ENCODE assay signal across 16 cellular contexts in genomic region chr1:156544592-156545102, GRCh38. TPM values are rescaled to one million over a fixed set of nuclear protein-coding genes. Genes with fewer than 3 reads are reported as not detected.
DNase-seq lines count a peak whose midpoint lies in the region; ATAC-seq and TF ChIP-seq lines count a peak whose summit lies in the region.
"Had no signal": no experiment of that assay in that cellular context is flagged by ENCODE, and none has a peak within 500 bp of the region (broad histone marks: within the 10 kb centered on the region; RNA-seq: fewer than 3 reads in every experiment).

No MANE protein-coding gene starts in this region.

- H3K27me3 Mint-ChIP-seq in activated T-helper 17 cell treated with anti-CD3 and anti-CD28 coated beads, Interleukin-2, amount 50 U/mL, for 72 hours = no peaks in the 10 kb centered on the region
- no peaks in the 10 kb centered on the region for H3K27me3 Mint-ChIP-seq in neural crest cell (ENCODE audit: low read depth)
- peaks cover 1% of the 10 kb centered on the region for H3K27me3 Mint-ChIP-seq in endothelial cell (ENCODE audit: unreplicated experiment)
- H3K27me3 Mint-ChIP-seq: CD4-positive, CD25-positive, alpha-beta regulatory T cell had no signal

- no peak for TF ChIP-seq CTCF in neural crest cell (conservative IDR thresholded peaks at IDR 0.05)
- no peak for TF ChIP-seq CTCF in endothelial cell (IDR thresholded peaks at IDR 0.05; ENCODE audit: unreplicated experiment)

- no peaks in the 10 kb centered on the region for H3K4me1 Mint-ChIP-seq in activated T-helper 17 cell treated with anti-CD3 and anti-CD28 coated beads, Interleukin-2, amount 50 U/mL, for 72 hours
- H3K4me1 Mint-ChIP-seq in neural crest cell (no peaks in the 10 kb centered on the region), endothelial cell (ENCODE audit: unreplicated experiment) (peaks cover 26% of the 10 kb centered on the region)
- H3K4me1 Mint-ChIP-seq in stimulated activated effector memory CD8-positive, alpha-beta T cell treated with anti-CD3 and anti-CD28 coated beads, Interleukin-12 subunit alpha, Interleukin-12 subunit beta, amount 100 ng/mL, for 72 hours = no peaks in the 10 kb centered on the region
- H3K4me1 Mint-ChIP-seq: CD4-positive, CD25-positive, alpha-beta regulatory T cell had no signal

- DNase-seq in Ammon's horn (ENCODE audit: low spot score) (peak; percentile 30), neural crest cell (ENCODE audit: low read depth, low spot score) (no peak), endothelial cell (ENCODE audit: low spot score) (no peak)
- no peak for DNase-seq in stimulated activated effector memory CD8-positive, alpha-beta T cell treated with anti-CD3 and anti-CD28 coated beads, Interleukin-12 subunit alpha, Interleukin-12 subunit beta, amount 100 ng/mL, for 72 hours (ENCODE audit: low spot score in 2 of 2)
- DNase-seq in stimulated activated CD4-positive, alpha-beta T cell treated with anti-CD3 and anti-CD28 coated beads, Interleukin-1b, Interleukin-23, amount 100 ng/mL, for 48 hours = no peak
- DNase-seq: 8988T; AML-193; CD4-positive, CD25-positive, alpha-beta regulatory T cell; DMS53; GF-D8; HCEC 1CT; IMR-90 had no signal

- peak overlapping the region; percentile 37 for H3K27ac Mint-ChIP-seq in activated T-helper 17 cell treated with anti-CD3 and anti-CD28 coated beads, Interleukin-2, amount 50 U/mL, for 72 hours
- H3K27ac Mint-ChIP-seq in neural crest cell (ENCODE audit: unreplicated experiment) (peak overlapping the region; percentile 36), endothelial cell (ENCODE audit: unreplicated experiment) (no peak overlapping the region)
- H3K27ac Mint-ChIP-seq in stimulated activated effector memory CD8-positive, alpha-beta T cell treated with anti-CD3 and anti-CD28 coated beads, Interleukin-12 subunit alpha, Interleukin-12 subunit beta, amount 100 ng/mL, for 72 hours = peak overlapping the region; percentile 10

- H3K36me3 Mint-ChIP-seq in activated T-helper 17 cell treated with anti-CD3 and anti-CD28 coated beads, Interleukin-2, amount 50 U/mL, for 72 hours (ENCODE audit: low read depth) = no peaks in the 10 kb centered on the region
- H3K36me3 Mint-ChIP-seq in neural crest cell (ENCODE audit: low read depth) (peaks cover 8% of the 10 kb centered on the region), endothelial cell (ENCODE audit: low read depth, unreplicated experiment) (peaks cover 12% of the 10 kb centered on the region)
- no peaks in the 10 kb centered on the region for H3K36me3 Mint-ChIP-seq in stimulated activated effector memory CD8-positive, alpha-beta T cell treated with anti-CD3 and anti-CD28 coated beads, Interleukin-12 subunit alpha, Interleukin-12 subunit beta, amount 100 ng/mL, for 72 hours
- H3K36me3 Mint-ChIP-seq: CD4-positive, CD25-positive, alpha-beta regulatory T cell had no signal

- H3K9me3 Mint-ChIP-seq in activated T-helper 17 cell treated with anti-CD3 and anti-CD28 coated beads, Interleukin-2, amount 50 U/mL, for 72 hours = no peaks in the 10 kb centered on the region
- H3K9me3 Mint-ChIP-seq in neural crest cell (no peaks in the 10 kb centered on the region), endothelial cell (ENCODE audit: unreplicated experiment) (no peaks in the 10 kb centered on the region)
- H3K9me3 Mint-ChIP-seq in stimulated activated effector memory CD8-positive, alpha-beta T cell treated with anti-CD3 and anti-CD28 coated beads, Interleukin-12 subunit alpha, Interleukin-12 subunit beta, amount 100 ng/mL, for 72 hours = no peaks in the 10 kb centered on the region
- H3K9me3 Mint-ChIP-seq: CD4-positive, CD25-positive, alpha-beta regulatory T cell had no signal

- ATAC-seq in activated T-helper 17 cell treated with anti-CD3 and anti-CD28 coated beads, Interleukin-2, amount 50 U/mL, for 72 hours (replicated peaks) = no peak
- no peak for ATAC-seq in stimulated activated effector memory CD8-positive, alpha-beta T cell treated with anti-CD3 and anti-CD28 coated beads, Interleukin-12 subunit alpha, Interleukin-12 subunit beta, amount 100 ng/mL, for 72 hours
- ATAC-seq in HG03457 (IDR thresholded peaks at IDR 0.05; ENCODE audit: unreplicated experiment) = no peak

- H3K4me3 Mint-ChIP-seq in activated T-helper 17 cell treated with anti-CD3 and anti-CD28 coated beads, Interleukin-2, amount 50 U/mL, for 72 hours = no peak overlapping the region
- H3K4me3 Mint-ChIP-seq in neural crest cell (no peak overlapping the region), endothelial cell (ENCODE audit: unreplicated experiment) (no peak overlapping the region)
- no peak overlapping the region for H3K4me3 Mint-ChIP-seq in stimulated activated effector memory CD8-positive, alpha-beta T cell treated with anti-CD3 and anti-CD28 coated beads, Interleukin-12 subunit alpha, Interleukin-12 subunit beta, amount 100 ng/mL, for 72 hours
- H3K4me3 Mint-ChIP-seq: CD4-positive, CD25-positive, alpha-beta regulatory T cell had no signal

RNA-seq across cellular contexts. Expression of gene IQGAP3, which starts 27.7 kb away (rescaled TPM):
- 1 to 10 TPM; 8.7 to 9.4 TPM for total RNA-seq in activated T-helper 17 cell treated with anti-CD3 and anti-CD28 coated beads, Interleukin-2, amount 50 U/mL, for 72 hours
- total RNA-seq in neural crest cell (43.1 and 43.5 TPM in 2 replicates), endothelial cell (ENCODE audit: unreplicated experiment) (13.1 TPM)

RNA-seq across cellular contexts. Expression of gene TTC24, which starts 34.9 kb away (rescaled TPM):
- total RNA-seq in activated T-helper 17 cell treated with anti-CD3 and anti-CD28 coated beads, Interleukin-2, amount 50 U/mL, for 72 hours = under 1 TPM in 1 of 2 donors, not detected in 1; 0.79 TPM
- total RNA-seq in neural crest cell (not detected in 2 replicates), endothelial cell (ENCODE audit: unreplicated experiment) (not detected)
- total RNA-seq: H4, HT-29, IMR-90 had no signal

RNA-seq across cellular contexts. Expression of gene MEF2D, which starts 44.1 kb away (rescaled TPM):
- 10 to 100 TPM; 34.4 to 68.5 TPM for total RNA-seq in activated T-helper 17 cell treated with anti-CD3 and anti-CD28 coated beads, Interleukin-2, amount 50 U/mL, for 72 hours
- 12.2 and 17.3 TPM in 2 replicates for total RNA-seq in neural crest cell
- 45.2 TPM for total RNA-seq in endothelial cell (ENCODE audit: unreplicated experiment)

RNA-seq across cellular contexts. Expression of gene NAXE, which starts 46.9 kb away (rescaled TPM):
- 10 to 100 TPM; 56.2 to 74.7 TPM for total RNA-seq in activated T-helper 17 cell treated with anti-CD3 and anti-CD28 coated beads, Interleukin-2, amount 50 U/mL, for 72 hours
- total RNA-seq in neural crest cell = 76.5 and 80.6 TPM in 2 replicates
- total RNA-seq in endothelial cell (ENCODE audit: unreplicated experiment) = 190 TPM

RNA-seq across cellular contexts. Expression of gene GPATCH4, which starts 56.6 kb away (rescaled TPM):
- 10 to 100 TPM; 21.3 to 51.8 TPM for total RNA-seq in activated T-helper 17 cell treated with anti-CD3 and anti-CD28 coated beads, Interleukin-2, amount 50 U/mL, for 72 hours
- total RNA-seq in neural crest cell = 40.6 and 41.2 TPM in 2 replicates
- 18.6 TPM for total RNA-seq in endothelial cell (ENCODE audit: unreplicated experiment)
